ENCODE assay signal across 27 cellular contexts in the genomic region with DNA sequence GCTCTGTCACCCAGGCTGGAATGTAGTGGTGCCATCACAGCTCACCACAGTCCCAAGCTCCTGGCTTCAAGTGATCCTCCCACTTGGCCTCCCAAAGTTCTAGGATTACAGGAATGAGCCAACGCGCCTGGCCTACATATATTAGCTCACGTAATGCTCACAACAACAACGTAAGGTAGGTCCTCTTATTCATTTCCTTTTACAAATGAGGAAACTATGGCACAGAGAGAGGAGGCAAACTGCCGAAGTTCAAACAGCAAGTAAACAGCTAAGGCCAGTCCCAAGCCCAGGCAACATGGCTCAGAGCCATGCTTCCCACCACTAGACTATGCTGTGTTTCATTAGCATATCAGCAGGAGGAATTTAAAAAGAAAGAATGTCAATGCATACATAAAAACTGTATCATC.
A peak's percentile ranks its signal among the peaks of the same experiment; 100 is the strongest.
DNase-seq lines count a peak whose midpoint lies in the region; ATAC-seq and TF ChIP-seq lines count a peak whose summit lies in the region.
"Had no signal": no experiment of that assay in that cellular context is flagged by ENCODE, and none has a peak within 500 bp of the region (broad histone marks: within the 10 kb centered on the region; RNA-seq: fewer than 3 reads in every experiment).

No MANE protein-coding gene starts in this region.

- H3K9me2 ChIP-seq in GM23338 (ENCODE audit: insufficient read depth): no peaks in the 10 kb centered on the region

- H3K23ac ChIP-seq in trophoblast cell (ENCODE audit: low read length): no peak overlapping the region

- no peak overlapping the region for H2BK120ac ChIP-seq in trophoblast cell (ENCODE audit: insufficient read depth, low read length, poor library complexity)

- no peaks in the 10 kb centered on the region for H3K27me3 Mint-ChIP-seq in GM23338 (ENCODE audit: insufficient read depth, low read depth, poor library complexity)
- H3K27me3 Mint-ChIP-seq: activated naive CD4-positive, alpha-beta T cell treated with anti-CD3 and anti-CD28 coated beads, Interleukin-2, amount 10 ng/mL, durations not matched to agents 7 days and 5 days; CD4-positive, CD25-positive, alpha-beta regulatory T cell; type B pancreatic cell had no signal

- DNase-seq in GM23338 (ENCODE audit: low spot score) (no peak), esophagus squamous epithelium (lab: John Stamatoyannopoulos, UW) (no peak), trophoblast cell (peak; percentile 72 to 75), AML-193 (lab: John Stamatoyannopoulos, UW) (no peak), DMS79 (lab: John Stamatoyannopoulos, UW) (no peak), heart right ventricle (no peak), T1000 (lab: John Stamatoyannopoulos, UW) (no peak)
- DNase-seq: activated CD4-positive, alpha-beta T cell treated with anti-CD3 and anti-CD28 coated beads, Interleukin-2, amount 50 U/mL, for 4 hours; activated naive CD4-positive, alpha-beta T cell treated with anti-CD3 and anti-CD28 coated beads, Interleukin-2, amount 10 ng/mL, durations not matched to agents 7 days and 5 days; brain microvascular endothelial cell; CD4-positive, CD25-positive, alpha-beta regulatory T cell; effector CD4-positive, alpha-beta T cell; hypothalamus; left ventricle myocardium superior; MM.1S; NCI-H2029 treated with DMSO at 0.1 percent for 48 hours; NCI-H2227 treated with DMSO at 0.1 percent for 48 hours; NCI-H69; pancreas; SHP77 treated with DMSO at 0.1 percent for 48 hours; stimulated activated CD4-positive, alpha-beta T cell treated with anti-CD3 and anti-CD28 coated beads, Interleukin-2, amount 100 ng/mL, for 48 hours; T-helper 9 cell had no signal

- no peaks in the 10 kb centered on the region for H3K36me3 Mint-ChIP-seq in GM23338 (ENCODE audit: low read depth)
- H3K36me3 Mint-ChIP-seq: activated naive CD4-positive, alpha-beta T cell treated with anti-CD3 and anti-CD28 coated beads, Interleukin-2, amount 10 ng/mL, durations not matched to agents 7 days and 5 days; type B pancreatic cell had no signal

- H3K14ac ChIP-seq in trophoblast cell (ENCODE audit: low read length): no peak overlapping the region

- H3K4me3 ChIP-seq in GM23338: no peak overlapping the region
- peak overlapping the region in 1 of 4 donors; percentile 31 for H3K4me3 ChIP-seq in esophagus squamous epithelium
- H3K4me3 ChIP-seq in trophoblast cell (ENCODE audit: low read depth, low read length): no peak overlapping the region
- H3K4me3 ChIP-seq in heart right ventricle: no peak overlapping the region
- H3K4me3 ChIP-seq: esophagus muscularis mucosa, K562, pancreas had no signal

- no peaks in the 10 kb centered on the region for H4K20me1 ChIP-seq in GM23338 (replicated peaks; ENCODE audit: insufficient read depth)

- no peaks in the 10 kb centered on the region for H3K79me2 ChIP-seq in GM23338 (replicated peaks; ENCODE audit: insufficient read depth)
- H3K79me2 ChIP-seq in trophoblast cell (ENCODE audit: control insufficient read depth, insufficient read depth, low read length, poor library complexity): no peaks in the 10 kb centered on the region

- 11 to 31% methylated on average over 5 of the region's 5 CpGs for WGBS in esophagus squamous epithelium, 2 donors
- no CpG with 5 or more reads among the region's 5 CpGs for WGBS in trophoblast cell (ENCODE audit: extremely low coverage, insufficient coverage, insufficient read length)
- WGBS in heart right ventricle, 2 donors: 85 to 91% methylated on average over 5 of the region's 5 CpGs

- no peaks in the 10 kb centered on the region for H3K4me1 ChIP-seq in GM23338 (ENCODE audit: insufficient read depth)
- peaks cover 4 to 87% (median 5%) of the 10 kb centered on the region in 3 donors for H3K4me1 ChIP-seq in esophagus squamous epithelium
- no peaks in the 10 kb centered on the region for H3K4me1 ChIP-seq in trophoblast cell (ENCODE audit: control insufficient read depth in 1 of 2, insufficient read depth in 2 of 2, low read length in 2 of 2)
- H3K4me1 ChIP-seq in heart right ventricle: no peaks in the 10 kb centered on the region

- no peak overlapping the region for H3K27ac ChIP-seq in GM23338 (ENCODE audit: low read depth)
- H3K27ac ChIP-seq in VCaP: peak overlapping the region; percentile 78
- H3K27ac ChIP-seq in esophagus squamous epithelium: peak overlapping the region in 3 of 4 donors; percentile 46 to 87 (median 81)
- H3K27ac ChIP-seq in trophoblast cell (ENCODE audit: low read depth, low read length): no peak overlapping the region
- no peak overlapping the region for H3K27ac ChIP-seq in heart right ventricle
- H3K27ac ChIP-seq: brain microvascular endothelial cell, esophagus muscularis mucosa, pancreas had no signal

- H3K9me3 Mint-ChIP-seq in GM23338: no peaks in the 10 kb centered on the region
- H3K9me3 Mint-ChIP-seq: activated naive CD4-positive, alpha-beta T cell treated with anti-CD3 and anti-CD28 coated beads, Interleukin-2, amount 10 ng/mL, durations not matched to agents 7 days and 5 days had no signal

- H3K4me2 ChIP-seq in GM23338 (no peak overlapping the region), trophoblast cell (ENCODE audit: low read length) (no peak overlapping the region)

- H3F3A ChIP-seq in GM23338 (replicated peaks; ENCODE audit: low read depth): no peaks in the 10 kb centered on the region

- H3K9me3 ChIP-seq in esophagus squamous epithelium (no peaks in the 10 kb centered on the region), trophoblast cell (ENCODE audit: insufficient read depth, low read depth, low read length) (no peaks in the 10 kb centered on the region), heart right ventricle (no peaks in the 10 kb centered on the region)
- H3K9me3 ChIP-seq: esophagus muscularis mucosa, pancreas had no signal

- H3K79me1 ChIP-seq in trophoblast cell (ENCODE audit: low read length): no peaks in the 10 kb centered on the region

- H2BK12ac ChIP-seq in trophoblast cell (ENCODE audit: low read length): no peak overlapping the region

- H3K4ac ChIP-seq in trophoblast cell (ENCODE audit: low read depth, low read length): no peak overlapping the region

- peaks cover 13% of the 10 kb centered on the region; the same call in 2 of the 3 replicates for H3K4me1 Mint-ChIP-seq in GM23338
- H3K4me1 Mint-ChIP-seq: activated naive CD4-positive, alpha-beta T cell treated with anti-CD3 and anti-CD28 coated beads, Interleukin-2, amount 10 ng/mL, durations not matched to agents 7 days and 5 days; CD4-positive, CD25-positive, alpha-beta regulatory T cell had no signal

- H3K27ac Mint-ChIP-seq in GM23338: no peak overlapping the region
- H3K27ac Mint-ChIP-seq: activated naive CD4-positive, alpha-beta T cell treated with anti-CD3 and anti-CD28 coated beads, Interleukin-2, amount 10 ng/mL, durations not matched to agents 7 days and 5 days; CD4-positive, CD25-positive, alpha-beta regulatory T cell; type B pancreatic cell had no signal

- peak; percentile 47 for ATAC-seq in GM23338
- ATAC-seq in heart right ventricle: no peak
- ATAC-seq: K562, left ventricle myocardium superior, Panc1, pancreas had no signal

- H3K27me3 ChIP-seq in GM23338 (ENCODE audit: insufficient read depth) (no peaks in the 10 kb centered on the region), esophagus squamous epithelium (no peaks in the 10 kb centered on the region), trophoblast cell (ENCODE audit: insufficient read depth, low read length) (no peaks in the 10 kb centered on the region), heart right ventricle (no peaks in the 10 kb centered on the region)
- H3K27me3 ChIP-seq: brain microvascular endothelial cell, esophagus muscularis mucosa, pancreas had no signal

- intact Hi-C loops in esophagus squamous epithelium (cut with DNase I): no loop called here
- intact Hi-C loops in heart right ventricle (cut with DNase I): no loop called here

- H4K91ac ChIP-seq in trophoblast cell (ENCODE audit: low read depth, low read length): no peak overlapping the region

- H2AFZ ChIP-seq in GM23338: no peak overlapping the region
- H2AFZ ChIP-seq in trophoblast cell (ENCODE audit: insufficient read depth, low read length, poor library complexity): no peak overlapping the region

- no peak overlapping the region for H4K8ac ChIP-seq in trophoblast cell (ENCODE audit: low read depth, low read length)

- TF ChIP-seq POLR2A in esophagus squamous epithelium (IDR thresholded peaks at IDR 0.05): no peak

- no peak overlapping the region for H3K4me3 Mint-ChIP-seq in GM23338
- H3K4me3 Mint-ChIP-seq: activated naive CD4-positive, alpha-beta T cell treated with anti-CD3 and anti-CD28 coated beads, Interleukin-2, amount 10 ng/mL, durations not matched to agents 7 days and 5 days; CD4-positive, CD25-positive, alpha-beta regulatory T cell; type B pancreatic cell had no signal

- H3K36me3 ChIP-seq in GM23338 (ENCODE audit: insufficient read depth): no peaks in the 10 kb centered on the region
- H3K36me3 ChIP-seq in esophagus squamous epithelium: peaks cover 0 to 8% (median 0%) of the 10 kb centered on the region in 3 donors
- H3K36me3 ChIP-seq in trophoblast cell (ENCODE audit: control insufficient read depth in 1 of 2, insufficient read depth in 2 of 2, low read length in 2 of 2): no peaks in the 10 kb centered on the region
- H3K36me3 ChIP-seq in heart right ventricle: no peaks in the 10 kb centered on the region
- H3K36me3 ChIP-seq: brain microvascular endothelial cell, esophagus muscularis mucosa, pancreas had no signal

- no peak overlapping the region for H3K18ac ChIP-seq in trophoblast cell (ENCODE audit: low read length)

- H2AK5ac ChIP-seq in trophoblast cell (ENCODE audit: low read length): no peak overlapping the region

- H3K9ac ChIP-seq in trophoblast cell (ENCODE audit: low read length): no peak overlapping the region

- H4K12ac ChIP-seq in trophoblast cell (ENCODE audit: low read depth, low read length): no peak overlapping the region

- TF ChIP-seq CTCF in GM23338 (conservative IDR thresholded peaks at IDR 0.05; ENCODE audit: low read depth in 2 of 2) (no peak), VCaP (conservative IDR thresholded peaks at IDR 0.05) (no peak), esophagus squamous epithelium (IDR thresholded peaks at IDR 0.05) (no peak), heart right ventricle (IDR thresholded peaks at IDR 0.05) (no peak)

- no peak overlapping the region for H2BK5ac ChIP-seq in trophoblast cell (ENCODE audit: low read depth, low read length, poor library complexity)

TF ChIP-seq in GM23338, 12 proteins besides CTCF, POLR2A, EP300 and RAD21 (continues in another document):
- TF ChIP-seq NANOG (IDR thresholded peaks at IDR 0.05; ENCODE audit: borderline replicate concordance): no peak

Comparison
In these comparisons a context has a peak if more than half of its experiments do, and no peak if none do; other contexts are left out.
1. DNase-seq: peak in trophoblast cell (2 of 2); none in GM23338 (single experiment), esophagus squamous epithelium (single experiment), AML-193 (0 of 2), DMS79 (single experiment), heart right ventricle (0 of 2) and T1000 (single experiment).
2. H3K27ac ChIP-seq: peak in VCaP (single experiment) and esophagus squamous epithelium (3 of 4); none in GM23338 (single experiment), trophoblast cell (single experiment) and heart right ventricle (0 of 10).